ENCODE assay signal across 23 cellular contexts in genomic region chr17:63474914-63475460, GRCh38. TPM values are rescaled to one million over a fixed set of nuclear protein-coding genes. Genes with fewer than 3 reads are reported as not detected.
DNase-seq lines count a peak whose midpoint lies in the region; ATAC-seq and TF ChIP-seq lines count a peak whose summit lies in the region.
"Had no signal": no experiment of that assay in that cellular context is flagged by ENCODE, and none has a peak within 500 bp of the region (broad histone marks: within the 10 kb centered on the region; RNA-seq: fewer than 3 reads in every experiment).

No MANE protein-coding gene starts in this region.

- no peaks in the 10 kb centered on the region for H3K27me3 Mint-ChIP-seq in T-helper 17 cell
- peaks cover 66% of the 10 kb centered on the region for H3K27me3 Mint-ChIP-seq in type B pancreatic cell

- TF ChIP-seq POLR2A in Peyer's patch (IDR thresholded peaks at IDR 0.05), result no peak

- WGBS in heart right ventricle, 2 donors, result 66 to 70% methylated on average over 5 of the region's 5 CpGs

- H3K36me3 Mint-ChIP-seq in T-helper 17 cell (ENCODE audit: low read depth) (no peaks in the 10 kb centered on the region), type B pancreatic cell (no peaks in the 10 kb centered on the region)
- H3K36me3 Mint-ChIP-seq: CD4-positive, CD25-positive, alpha-beta regulatory T cell; stimulated activated memory B cell treated with anti-CD40 and anti-IgM and Interleukin-4, amounts not matched to agents 10 μg/mL and 1 μg/mL and 100 μg/mL, for 72 hours had no signal

- intact Hi-C loops in heart right ventricle (cut with DNase I), result loop anchor here in 8 of 10 donors (2.0 to 10.0 kb wide), 6 partner anchors 28 to 132 kb away; partner anchors contain the start of genes CYB561 (in 1 of the 8) and DCAF7 (in 1 of the 8)
- intact Hi-C loops in left cardiac atrium (cut with DNase I), result loop anchor here in 1 of 2 donors (5.0 kb wide), 1 partner anchor 48 kb away; no protein-coding TSS in a partner anchor
- intact Hi-C loops in lower lobe of right lung (cut with DNase I), result no loop called here

- ATAC-seq in heart right ventricle (peak in 3 of 8 donors; percentile 2 to 17 (median 17)), left cardiac atrium (no peak), T-helper 17 cell (no peak), lower lobe of right lung (no peak)
- ATAC-seq: stimulated activated memory B cell treated with anti-CD40 and anti-IgM and Interleukin-4, amounts not matched to agents 10 μg/mL and 1 μg/mL and 100 μg/mL, for 72 hours had no signal

- DNase-seq in heart right ventricle (no peak), left cardiac atrium (no peak), T-helper 17 cell (no peak), lower lobe of right lung (no peak), type B pancreatic cell (ENCODE audit: extremely low spot score, unreplicated experiment) (no peak), Peyer's patch (no peak), NOMO-1 treated with DMSO at 0.1 percent for 48 hours (lab: John Stamatoyannopoulos, UW; ENCODE audit: unreplicated experiment) (no peak), glomerular visceral epithelial cell (ENCODE audit: extremely low spot score) (no peak)
- DNase-seq: activated CD4-positive, CD25-positive, alpha-beta regulatory T cell; amniotic stem cell; CD4-positive, CD25-positive, alpha-beta regulatory T cell; NCI-H146; SHP77 treated with DMSO at 0.1 percent for 48 hours; stimulated activated CD4-positive, alpha-beta T cell treated with anti-CD3 and anti-CD28 coated beads, Interleukin-12 subunit alpha, Interleukin-12 subunit beta, amount 100 ng/mL, for 4 hours; T-helper 2 cell had no signal

- TF ChIP-seq CTCF in heart right ventricle (IDR thresholded peaks at IDR 0.05), result no peak
- no peak for TF ChIP-seq CTCF in lower lobe of right lung (IDR thresholded peaks at IDR 0.05)
- no peak for TF ChIP-seq CTCF in type B pancreatic cell (conservative IDR thresholded peaks at IDR 0.05)
- no peak for TF ChIP-seq CTCF in Peyer's patch (IDR thresholded peaks at IDR 0.05)

- H3K27ac Mint-ChIP-seq in T-helper 17 cell, result no peak overlapping the region
- no peak overlapping the region for H3K27ac Mint-ChIP-seq in type B pancreatic cell
- H3K27ac Mint-ChIP-seq: CD4-positive, CD25-positive, alpha-beta regulatory T cell; stimulated activated memory B cell treated with anti-CD40 and anti-IgM and Interleukin-4, amounts not matched to agents 10 μg/mL and 1 μg/mL and 100 μg/mL, for 72 hours had no signal

- no peaks in the 10 kb centered on the region for H3K9me3 Mint-ChIP-seq in type B pancreatic cell
- H3K9me3 Mint-ChIP-seq: central memory CD8-positive, alpha-beta T cell; stimulated activated memory B cell treated with anti-CD40 and anti-IgM and Interleukin-4, amounts not matched to agents 10 μg/mL and 1 μg/mL and 100 μg/mL, for 72 hours had no signal

- H3K27me3 ChIP-seq in heart right ventricle (peaks cover 0 to 40% (median 6%) of the 10 kb centered on the region in 7 donors), lower lobe of right lung (ENCODE audit: low read depth) (peaks cover 25% of the 10 kb centered on the region), Peyer's patch (no peaks in the 10 kb centered on the region)

- H3K4me3 Mint-ChIP-seq in T-helper 17 cell (peak overlapping the region; percentile 22), type B pancreatic cell (peak overlapping the region; percentile 80)

- H3K4me3 ChIP-seq in heart right ventricle (peak overlapping the region in 1 of 10 donors; percentile 64), lower lobe of right lung (no peak overlapping the region), Peyer's patch (no peak overlapping the region)
- H3K4me3 ChIP-seq: HAP-1, tibial nerve had no signal

- H3K4me1 ChIP-seq in heart right ventricle, result peaks cover 13 to 64% (median 52%) of the 10 kb centered on the region in 9 donors
- H3K4me1 ChIP-seq in lower lobe of right lung, result peaks cover 51% of the 10 kb centered on the region
- peaks cover 0 to 22% (median 10%) of the 10 kb centered on the region in 4 donors for H3K4me1 ChIP-seq in Peyer's patch

- peaks cover 7% of the 10 kb centered on the region for H3K4me1 Mint-ChIP-seq in T-helper 17 cell
- no peaks in the 10 kb centered on the region for H3K4me1 Mint-ChIP-seq in type B pancreatic cell (ENCODE audit: unreplicated experiment)

- no peaks in the 10 kb centered on the region for H3K9me3 ChIP-seq in heart right ventricle
- no peaks in the 10 kb centered on the region for H3K9me3 ChIP-seq in T-helper 17 cell (ENCODE audit: control insufficient read depth, low read length, poor library complexity, severe bottlenecking)
- no peaks in the 10 kb centered on the region for H3K9me3 ChIP-seq in lower lobe of right lung
- no peaks in the 10 kb centered on the region for H3K9me3 ChIP-seq in Peyer's patch
- H3K9me3 ChIP-seq: HAP-1, tibial nerve had no signal

- H3K27ac ChIP-seq in heart right ventricle (peak overlapping the region in 9 of 10 donors; percentile 39 to 84 (median 62)), lower lobe of right lung (peak overlapping the region; percentile 8), Peyer's patch (peak overlapping the region in 1 of 4 donors; percentile 97)
- H3K27ac ChIP-seq: tibial nerve had no signal

- H3K36me3 ChIP-seq in heart right ventricle (peaks cover 0 to 8% (median 0%) of the 10 kb centered on the region in 9 donors), lower lobe of right lung (no peaks in the 10 kb centered on the region), Peyer's patch (peaks cover 0 to 7% (median 0%) of the 10 kb centered on the region in 3 donors)
- H3K36me3 ChIP-seq: HAP-1, tibial nerve had no signal

RNA-seq across cellular contexts. Expression of gene ACE, which starts 1.9 kb away (rescaled TPM):
- total RNA-seq in heart right ventricle, result 10 to 100 TPM in 9 of 10 donors, 1 to 10 TPM in 1; 2.0 to 25.8 (median 13.2) TPM
- polyA plus RNA-seq in heart right ventricle, result 10 to 100 TPM in 1 of 2 donors, 1 to 10 TPM in 1; 3.0 to 10.1 TPM
- 1 to 10 TPM; 4.3 to 7.0 TPM for total RNA-seq in left cardiac atrium
- total RNA-seq in T-helper 17 cell, result 10 to 100 TPM; 11.6 to 21.5 TPM
- total RNA-seq in lower lobe of right lung, result 90.7 TPM
- total RNA-seq in type B pancreatic cell (ENCODE audit: low replicate concordance), result 3.6 and 9.1 TPM in 2 replicates
- 1,000 to 10,000 TPM in 2 of 4 donors, 100 to 1,000 TPM in 1, 10 to 100 TPM in 1; 42.9 to 1,678 (median 1,106) TPM for total RNA-seq in Peyer's patch

RNA-seq across cellular contexts. Expression of gene CYB561, which starts 28.9 kb away (rescaled TPM):
- 10 to 100 TPM in 4 of 10 donors, 1 to 10 TPM in 6; 5.5 to 22.8 (median 8.5) TPM for total RNA-seq in heart right ventricle
- 10 to 100 TPM in 1 of 2 donors, 1 to 10 TPM in 1; 7.8 to 12.2 TPM for polyA plus RNA-seq in heart right ventricle
- 10 to 100 TPM; 17.3 to 21.7 TPM for total RNA-seq in left cardiac atrium
- 10 to 100 TPM; 50.8 to 69.9 TPM for total RNA-seq in T-helper 17 cell
- total RNA-seq in lower lobe of right lung, result 49.9 TPM
- 34.5 and 85.1 TPM in 2 replicates for total RNA-seq in type B pancreatic cell (ENCODE audit: low replicate concordance)
- 100 to 1,000 TPM in 2 of 4 donors, 10 to 100 TPM in 2; 42.9 to 161 (median 98.5) TPM for total RNA-seq in Peyer's patch

RNA-seq across cellular contexts. Expression of gene KCNH6, which starts 48.2 kb away (rescaled TPM):
- total RNA-seq in heart right ventricle (under 1 TPM in 1 of 10 donors, not detected in 9; 0.11 TPM), left cardiac atrium (not detected), T-helper 17 cell (not detected), lower lobe of right lung (0.27 TPM), type B pancreatic cell (ENCODE audit: low replicate concordance) (4.4 and 9.0 TPM in 2 replicates), Peyer's patch (10 to 100 TPM in 3 of 4 donors, 1 to 10 TPM in 1; 3.3 to 78.6 (median 26.7) TPM)
- not detected for polyA plus RNA-seq in heart right ventricle
- total RNA-seq: A673; activated CD8-positive, alpha-beta memory T cell treated with anti-CD3 and anti-CD28 coated beads for 36 hours; CD4-positive, CD25-positive, alpha-beta regulatory T cell; Daoy; pulmonary artery endothelial cell; tibial nerve had no signal
- polyA plus RNA-seq: CD4-positive, CD25-positive, alpha-beta regulatory T cell had no signal
